8 cellular contexts compared by ENCODE assay signal in genomic region chr17:18362509-18363020, GRCh38. TPM values are rescaled to one million over a fixed set of nuclear protein-coding genes. Genes with fewer than 3 reads are reported as not detected.
A peak's percentile ranks its signal among the peaks of the same experiment; 100 is the strongest.
DNase-seq lines count a peak whose midpoint lies in the region; ATAC-seq, FAIRE-seq and TF ChIP-seq lines count a peak whose summit lies in the region.

No MANE protein-coding gene starts in this region.

- TSS peak; percentile 58 for BruUV-seq in PC-9 (replicated peaks; lab: Mats Ljungman, UMichigan)

- intact Hi-C loops in PC-9 (cut with micrococcal nuclease; ENCODE audit: unreplicated experiment) = loop anchor here (2.0 kb wide), 1 partner anchor 14 kb away; the partner anchor contains the start of gene EVPLL
- intact Hi-C loops in spleen (cut with DNase I; ENCODE audit: low total_unique reads) = no loop called here

- peak overlapping the region; percentile 89 for H2AFZ ChIP-seq in PC-9

- no peaks in the 10 kb centered on the region for H3K9me3 ChIP-seq in PC-9 (ENCODE audit: insufficient read depth, low read depth)
- no peaks in the 10 kb centered on the region for H3K9me3 ChIP-seq in spleen

- 28 to 38% (median 31%) methylated on average over 15 to 19 of the region's 19 CpGs for WGBS in spleen, 5 donors

- TF ChIP-seq POLR2A in GM12892 (IDR thresholded peaks at IDR 0.05; ENCODE audit: low read depth, low read length) (no peak), spleen (IDR thresholded peaks at IDR 0.05) (no peak)

- H3F3A ChIP-seq in PC-9 (ENCODE audit: insufficient read depth, low read depth) = peaks cover 21% of the 10 kb centered on the region

- no peak for TF ChIP-seq CTCF in PC-9 (conservative IDR thresholded peaks at IDR 0.05)
- no peak for TF ChIP-seq CTCF in choroid plexus epithelial cell (conservative IDR thresholded peaks at IDR 0.05; ENCODE audit: low read depth, low read length)
- TF ChIP-seq CTCF in spleen (IDR thresholded peaks at IDR 0.05 in 8 of 11, conservative IDR thresholded peaks at IDR 0.05 in 3 of 11) = no peak

- H3K79me2 ChIP-seq in PC-9 (ENCODE audit: low read depth) = peaks cover 26% of the 10 kb centered on the region

- DNase-seq in 8988T (peak; percentile 31), GM12892 (ENCODE audit: insufficient read length) (no peak), PC-9 (peak; percentile 89 to 91), choroid plexus epithelial cell (ENCODE audit: low read depth) (peak; percentile 25), kidney glomerular epithelial cell (lab: John Stamatoyannopoulos, UW) (peak; percentile 70), spleen (no peak), activated gamma-delta T cell treated with Interleukin-2 at 50 U/mL for 16 hours (no peak)

- H4K20me1 ChIP-seq in PC-9 (ENCODE audit: insufficient read depth) = no peaks in the 10 kb centered on the region

- H3K27me3 ChIP-seq in PC-9 (ENCODE audit: insufficient read depth, low read depth) (no peaks in the 10 kb centered on the region), spleen (replicated peaks in 1 of 7) (no peaks in the 10 kb centered on the region)

- no peak for ATAC-seq in GM18868 (IDR thresholded peaks at IDR 0.05; ENCODE audit: unreplicated experiment)

- peak overlapping the region; percentile 24; the same call in 1 of the 2 replicates for H3K27ac ChIP-seq in PC-9
- peak overlapping the region in 7 of 8 donors; percentile 46 to 85 (median 81) for H3K27ac ChIP-seq in spleen

- H3K36me3 ChIP-seq in PC-9 (ENCODE audit: low read depth) (no peaks in the 10 kb centered on the region), spleen (peaks cover 0 to 27% (median 0%) of the 10 kb centered on the region in 6 donors)

- peak overlapping the region; percentile 75 for H3K4me3 ChIP-seq in PC-9
- H3K4me3 ChIP-seq in choroid plexus epithelial cell (ENCODE audit: low read depth, low read length) = peak overlapping the region; percentile 82
- H3K4me3 ChIP-seq in spleen = peak overlapping the region; percentile 62 to 96 (median 80)

- CTCF ChIA-PET in PC-9 (lab: Charles Lee) = interaction anchor here (0.6 kb wide), 1 partner anchor 1082 kb away, joined by 17 read pairs; no protein-coding TSS in a partner anchor

- peak overlapping the region; percentile 86 for H3K4me2 ChIP-seq in PC-9

- FAIRE-seq in GM12892 (lab: Jason Lieb, UNC) = peak; percentile 53

- H3K4me1 ChIP-seq in PC-9 (replicated peaks; ENCODE audit: insufficient read depth) = peaks cover 15% of the 10 kb centered on the region
- H3K4me1 ChIP-seq in spleen = peaks cover 4 to 30% (median 22%) of the 10 kb centered on the region in 6 donors

- POLR2A ChIA-PET in PC-9 (lab: Charles Lee; ENCODE audit: unreplicated experiment) = interaction anchor here (0.5 to 0.8 kb wide), 6 partner anchors 15 to 1386 kb away, joined by 3 to 8 read pairs (median 4); partner anchors contain the start of genes ALDH3A1 and ALDH3A2

- H3K9me2 ChIP-seq in PC-9 (ENCODE audit: insufficient read depth) = no peaks in the 10 kb centered on the region

RNA-seq across cellular contexts. Expression of gene SHMT1, which starts 0.8 kb away (rescaled TPM):
- 24.3 TPM for polyA plus RNA-seq in GM12892 (2012; ENCODE audit: missing spikeins)
- total RNA-seq in PC-9 (2021) (139 and 170 TPM in 2 replicates), spleen (10 to 100 TPM; 28.4 to 68.7 (median 47.8) TPM)
- polyA plus RNA-seq in spleen = 10 to 100 TPM in 2 of 3 donors, 1 to 10 TPM in 1; 9.1 to 26.2 (median 18.1) TPM

RNA-seq across cellular contexts. Expression of gene EVPLL, which starts 15.0 kb away (rescaled TPM):
- polyA plus RNA-seq in GM12892 (2012; ENCODE audit: missing spikeins) = not detected
- 3.7 and 5.7 TPM in 2 replicates for total RNA-seq in PC-9 (2021)
- not detected for total RNA-seq in spleen
- not detected for polyA plus RNA-seq in spleen

RNA-seq across cellular contexts. Expression of gene SMCR8, which starts 47.5 kb away (rescaled TPM):
- polyA plus RNA-seq in GM12892 (2012; ENCODE audit: missing spikeins) = 7.8 TPM
- total RNA-seq in PC-9 (2021) (19.5 and 23.8 TPM in 2 replicates), spleen (10 to 100 TPM; 25.8 to 38.0 (median 32.3) TPM)
- polyA plus RNA-seq in spleen = 1 to 10 TPM; 3.9 to 9.2 (median 4.0) TPM

RNA-seq across cellular contexts. Expression of gene TOP3A, which starts 47.8 kb away (rescaled TPM):
- polyA plus RNA-seq in GM12892 (2012; ENCODE audit: missing spikeins) = 23.8 TPM
- total RNA-seq in PC-9 (2021) = 51.2 and 52.2 TPM in 2 replicates
- total RNA-seq in spleen = 10 to 100 TPM; 42.0 to 60.1 (median 48.2) TPM
- polyA plus RNA-seq in spleen = 10 to 100 TPM in 2 of 3 donors, 1 to 10 TPM in 1; 9.8 to 18.5 (median 12.7) TPM

Comparison
In these comparisons a context has a peak if more than half of its experiments do, and no peak if none do; other contexts are left out.
1. DNase-seq: peak in 8988T (single experiment), PC-9 (2 of 2), choroid plexus epithelial cell (single experiment) and kidney glomerular epithelial cell (single experiment); none in GM12892 (single experiment), spleen (single experiment) and activated gamma-delta T cell treated with Interleukin-2 at 50 U/mL for 16 hours (single experiment).
2. Peak in every context shown above with its lines, with median percentiles within 50 percentile points of each other: H3K4me3 ChIP-seq.